ENCODE assay signal across 2 cellular contexts in the genomic region with DNA sequence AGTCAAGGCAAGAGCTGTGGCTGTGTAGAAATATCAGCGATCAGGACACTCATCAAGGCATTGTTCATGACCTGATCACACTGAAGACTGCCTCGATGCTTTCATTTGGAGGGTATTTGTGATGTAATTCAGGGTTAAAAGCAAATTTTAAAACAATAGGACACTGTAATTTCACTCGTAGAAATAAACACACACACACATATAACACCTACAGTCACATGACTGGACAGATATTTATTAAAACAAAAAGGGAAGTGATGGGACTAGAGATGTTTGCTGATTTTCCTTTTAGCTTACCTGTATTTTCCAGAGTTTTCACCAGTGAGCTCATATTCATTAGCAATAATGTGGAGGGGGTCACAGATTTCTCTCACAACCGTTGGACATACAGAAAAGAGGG.
A peak's percentile ranks its signal among the peaks of the same experiment; 100 is the strongest.
TF ChIP-seq lines count a peak whose summit lies in the region.

No MANE protein-coding gene starts in this region.

TF ChIP-seq in GM23338, 12 proteins besides CTCF, POLR2A, EP300 and RAD21:
- TF ChIP-seq, protein P1, sequence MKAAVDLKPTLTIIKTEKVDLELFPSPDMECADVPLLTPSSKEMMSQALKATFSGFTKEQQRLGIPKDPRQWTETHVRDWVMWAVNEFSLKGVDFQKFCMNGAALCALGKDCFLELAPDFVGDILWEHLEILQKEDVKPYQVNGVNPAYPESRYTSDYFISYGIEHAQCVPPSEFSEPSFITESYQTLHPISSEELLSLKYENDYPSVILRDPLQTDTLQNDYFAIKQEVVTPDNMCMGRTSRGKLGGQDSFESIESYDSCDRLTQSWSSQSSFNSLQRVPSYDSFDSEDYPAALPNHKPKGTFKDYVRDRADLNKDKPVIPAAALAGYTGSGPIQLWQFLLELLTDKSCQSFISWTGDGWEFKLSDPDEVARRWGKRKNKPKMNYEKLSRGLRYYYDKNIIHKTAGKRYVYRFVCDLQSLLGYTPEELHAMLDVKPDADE (IDR thresholded peaks at IDR 0.05): 0 out of 2 replicates have a peak, but pooled peaks have one; percentile 1
- TF ChIP-seq EZH2 (IDR thresholded peaks at IDR 0.05; ENCODE audit: low read depth, unreplicated experiment) (no peak), POLR2AphosphoS5 (IDR thresholded peaks at IDR 0.05; ENCODE audit: low read depth) (no peak), EZH2phosphoT487 (IDR thresholded peaks at IDR 0.05; ENCODE audit: unreplicated experiment) (no peak), JUNB (IDR thresholded peaks at IDR 0.05; ENCODE audit: unreplicated experiment) (no peak), ZNF114 (CRISPR knock-in tag; IDR thresholded peaks at IDR 0.05) (no peak), ZNF331 (CRISPR knock-in tag; IDR thresholded peaks at IDR 0.05; ENCODE audit: low read depth) (no peak)

TF ChIP-seq in H1, 55 proteins besides CTCF, POLR2A, EP300 and RAD21:
- TF ChIP-seq CBX8 (IDR thresholded peaks at IDR 0.05; ENCODE audit: borderline replicate concordance, low read depth, low read length) (no peak), BACH1 (IDR thresholded peaks at IDR 0.05; ENCODE audit: low read length) (no peak), SAP30 (IDR thresholded peaks at IDR 0.05; ENCODE audit: insufficient read depth, insufficient replicate concordance, low read length) (no peak), CHD2 (IDR thresholded peaks at IDR 0.05; ENCODE audit: low read length) (no peak), GABPA (IDR thresholded peaks at IDR 0.05; ENCODE audit: borderline replicate concordance, insufficient read depth, low read length) (no peak), CTBP2 (IDR thresholded peaks at IDR 0.05; ENCODE audit: borderline replicate concordance, insufficient read depth, insufficient read length, low read length) (no peak)
- TF ChIP-seq, protein P2, sequence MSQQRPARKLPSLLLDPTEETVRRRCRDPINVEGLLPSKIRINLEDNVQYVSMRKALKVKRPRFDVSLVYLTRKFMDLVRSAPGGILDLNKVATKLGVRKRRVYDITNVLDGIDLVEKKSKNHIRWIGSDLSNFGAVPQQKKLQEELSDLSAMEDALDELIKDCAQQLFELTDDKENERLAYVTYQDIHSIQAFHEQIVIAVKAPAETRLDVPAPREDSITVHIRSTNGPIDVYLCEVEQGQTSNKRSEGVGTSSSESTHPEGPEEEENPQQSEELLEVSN (IDR thresholded peaks at IDR 0.05): no peak
